ENCODE assay signal across 11 cellular contexts in the genomic region with DNA sequence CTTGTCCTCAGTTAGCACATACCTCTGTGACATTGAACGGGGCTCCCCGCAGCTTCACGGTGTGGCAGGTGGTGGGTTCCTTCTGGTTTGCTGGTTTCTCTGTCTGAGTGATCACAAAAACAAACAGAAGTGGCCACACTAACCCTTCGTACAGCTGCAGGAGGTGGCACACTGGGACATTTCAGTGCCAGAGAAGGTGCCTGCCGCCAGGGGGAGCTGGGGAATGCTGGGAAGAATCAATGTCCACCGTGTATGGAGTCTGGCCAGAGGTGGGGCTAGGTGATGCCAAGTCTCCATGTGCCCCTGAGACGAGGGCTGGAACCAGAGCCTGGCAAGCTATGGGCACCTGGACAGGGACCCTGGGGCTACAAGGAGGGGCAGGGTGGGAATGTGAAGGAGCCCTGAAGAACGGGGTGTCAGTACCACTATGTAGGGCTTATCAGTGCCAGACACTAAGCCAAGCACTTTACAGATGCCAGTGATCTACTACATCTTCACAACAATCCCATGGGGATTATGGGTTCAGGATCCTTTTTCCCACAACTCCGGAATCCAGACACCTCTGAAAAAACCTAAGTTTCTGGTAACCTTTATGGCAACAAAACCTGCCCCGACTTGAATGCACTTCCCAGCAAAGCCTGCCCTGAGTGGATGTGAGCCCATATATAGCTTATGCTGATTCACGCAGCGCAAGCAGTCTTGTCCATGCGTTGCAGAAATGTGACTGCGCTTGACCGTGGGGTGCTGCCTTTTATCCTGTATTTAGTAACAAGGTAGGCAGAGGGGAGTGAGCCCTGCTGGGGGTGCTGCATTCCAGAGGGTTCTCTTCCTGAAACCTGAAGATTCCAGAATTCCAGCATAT. TPM values are rescaled to one million over a fixed set of nuclear protein-coding genes. Genes with fewer than 3 reads are reported as not detected.
DNase-seq lines count a peak whose midpoint lies in the region; ATAC-seq lines count a peak whose summit lies in the region.
"Had no signal": no experiment of that assay in that cellular context is flagged by ENCODE, and none has a peak within 500 bp of the region (broad histone marks: within the 10 kb centered on the region; RNA-seq: fewer than 3 reads in every experiment).

No MANE protein-coding gene starts in this region.

- H3K27me3 Mint-ChIP-seq in activated T-helper 17 cell treated with anti-CD3 and anti-CD28 coated beads, Interleukin-2, amount 50 U/mL, for 72 hours, result no peaks in the 10 kb centered on the region
- H3K27me3 Mint-ChIP-seq: activated naive CD8-positive, alpha-beta T cell; stimulated activated memory B cell treated with anti-CD40 and anti-IgM and Interleukin-4, amounts not matched to agents 10 μg/mL and 1 μg/mL and 100 μg/mL, for 72 hours had no signal

- peak; percentile 30 for DNase-seq in EH (ENCODE audit: low read depth)
- DNase-seq in HuH-7 (ENCODE audit: low spot score), result peak; percentile 58
- peak in 1 of 2 donors; percentile 46 for DNase-seq in left colon
- DNase-seq in effector CD4-positive, alpha-beta T cell, result no peak
- DNase-seq: NCI-H446 treated with DMSO at 0.1 percent for 48 hours had no signal

- H3K36me3 Mint-ChIP-seq in activated T-helper 17 cell treated with anti-CD3 and anti-CD28 coated beads, Interleukin-2, amount 50 U/mL, for 72 hours (ENCODE audit: low read depth), result peaks cover 100% of the 10 kb centered on the region

- no peak overlapping the region for H3K4me3 Mint-ChIP-seq in activated T-helper 17 cell treated with anti-CD3 and anti-CD28 coated beads, Interleukin-2, amount 50 U/mL, for 72 hours
- H3K4me3 Mint-ChIP-seq: activated naive CD8-positive, alpha-beta T cell; stimulated activated memory B cell treated with anti-CD40 and anti-IgM and Interleukin-4, amounts not matched to agents 10 μg/mL and 1 μg/mL and 100 μg/mL, for 72 hours had no signal

- no peaks in the 10 kb centered on the region for H3K9me3 Mint-ChIP-seq in activated T-helper 17 cell treated with anti-CD3 and anti-CD28 coated beads, Interleukin-2, amount 50 U/mL, for 72 hours
- H3K9me3 Mint-ChIP-seq: stimulated activated memory B cell treated with anti-CD40 and anti-IgM and Interleukin-4, amounts not matched to agents 10 μg/mL and 1 μg/mL and 100 μg/mL, for 72 hours had no signal

- ATAC-seq in activated T-helper 17 cell treated with anti-CD3 and anti-CD28 coated beads, Interleukin-2, amount 50 U/mL, for 72 hours (replicated peaks), result no peak
- ATAC-seq in left colon, result peak; percentile 71
- no peak for ATAC-seq in GM21423 (IDR thresholded peaks at IDR 0.05; ENCODE audit: unreplicated experiment)
- ATAC-seq in HG02870 (IDR thresholded peaks at IDR 0.05; ENCODE audit: unreplicated experiment), result no peak
- ATAC-seq in HG03460 (IDR thresholded peaks at IDR 0.05; ENCODE audit: unreplicated experiment), result no peak
- ATAC-seq: stimulated activated memory B cell treated with anti-CD40 and anti-IgM and Interleukin-4, amounts not matched to agents 10 μg/mL and 1 μg/mL and 100 μg/mL, for 72 hours had no signal

- peak overlapping the region; percentile 51 for H3K27ac Mint-ChIP-seq in activated T-helper 17 cell treated with anti-CD3 and anti-CD28 coated beads, Interleukin-2, amount 50 U/mL, for 72 hours
- H3K27ac Mint-ChIP-seq: activated naive CD8-positive, alpha-beta T cell; stimulated activated memory B cell treated with anti-CD40 and anti-IgM and Interleukin-4, amounts not matched to agents 10 μg/mL and 1 μg/mL and 100 μg/mL, for 72 hours had no signal

- intact Hi-C loops in left colon (cut with DNase I, micrococcal nuclease), result no loop called here

- H3K4me1 Mint-ChIP-seq in activated T-helper 17 cell treated with anti-CD3 and anti-CD28 coated beads, Interleukin-2, amount 50 U/mL, for 72 hours, result peaks cover under 1% of the 10 kb centered on the region

RNA-seq across cellular contexts. Expression of a gene that starts 10.8 kb away (rescaled TPM):
- total RNA-seq in activated T-helper 17 cell treated with anti-CD3 and anti-CD28 coated beads, Interleukin-2, amount 50 U/mL, for 72 hours, result 10 to 100 TPM; 66.7 to 73.3 TPM
- 10 to 100 TPM; 20.9 to 24.0 TPM for total RNA-seq in left colon
